ENCODE assay signal across 13 cellular contexts in the genomic region with DNA sequence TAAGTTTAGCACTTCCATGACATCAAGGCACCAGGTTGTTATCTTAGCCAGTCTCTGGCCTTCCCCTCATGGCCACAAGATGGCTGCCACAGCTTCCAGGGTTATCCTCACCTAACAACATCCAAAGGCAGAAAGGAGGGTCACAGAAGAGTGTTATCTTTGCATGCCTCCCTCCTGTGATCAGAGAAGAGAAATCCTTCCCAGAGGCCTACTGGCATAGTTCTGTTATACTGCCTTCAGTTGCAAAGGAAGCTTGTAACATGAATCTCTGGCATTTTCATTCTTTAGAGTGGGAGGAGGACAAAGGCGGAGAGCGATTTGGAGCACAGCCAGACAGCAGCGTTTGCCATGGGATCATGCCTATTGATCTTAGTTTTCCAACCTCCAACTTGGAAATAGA.
A peak's percentile ranks its signal among the peaks of the same experiment; 100 is the strongest.
DNase-seq lines count a peak whose midpoint lies in the region; TF ChIP-seq lines count a peak whose summit lies in the region.
"Had no signal": no experiment of that assay in that cellular context is flagged by ENCODE, and none has a peak within 500 bp of the region (broad histone marks: within the 10 kb centered on the region; RNA-seq: fewer than 3 reads in every experiment).

No MANE protein-coding gene starts in this region.

- peak; percentile 38 for TF ChIP-seq CTCF in AG04450 (IDR thresholded peaks at IDR 0.05; ENCODE audit: low read depth, low read length)
- TF ChIP-seq CTCF in HFF-Myc (IDR thresholded peaks at IDR 0.05; ENCODE audit: low read depth, low read length, missing control alignments): peak; percentile 20

- H3K9ac ChIP-seq in adipocyte (ENCODE audit: low read length) (no peak overlapping the region), Karpas-422 (ENCODE audit: low read length) (no peak overlapping the region)
- H3K9ac ChIP-seq: BLaER1 had no signal

- DNase-seq in AG04450 (ENCODE audit: low read depth, low spot score) (peak; percentile 3), HFF-Myc (ENCODE audit: extremely low read depth, low read depth) (peak; percentile 50), adipocyte (ENCODE audit: low read depth) (peak; percentile 78), iris pigment epithelial cell (ENCODE audit: low read depth) (peak; percentile 67), Karpas-422 (no peak), RKO (ENCODE audit: low spot score) (no peak), KG1 (lab: John Stamatoyannopoulos, UW) (no peak)
- no peak for DNase-seq in stimulated activated naive CD4-positive, alpha-beta T cell treated with Interleukin-2 at 50 U/mL for 16 hours (lab: John Stamatoyannopoulos, UW)
- DNase-seq: activated CD8-positive, alpha-beta memory T cell treated with anti-CD3 and anti-CD28 coated beads, Interleukin-2, amount 50 U/mL, for 48 hours; NCI-H510A; psoas muscle; T-helper 2 cell had no signal

- H3K4me1 ChIP-seq in adipocyte (ENCODE audit: control insufficient read depth, insufficient read depth, low read length) (peaks cover 2% of the 10 kb centered on the region), Karpas-422 (ENCODE audit: low read length) (no peaks in the 10 kb centered on the region)
- H3K4me1 ChIP-seq: BLaER1, psoas muscle had no signal

- no peak overlapping the region for H3K27ac ChIP-seq in AG04450 (ENCODE audit: low read depth, low read length)
- no peak overlapping the region for H3K27ac ChIP-seq in Karpas-422 (ENCODE audit: low read length)
- H3K27ac ChIP-seq: BLaER1, psoas muscle had no signal

- no peak overlapping the region for H3K4me2 ChIP-seq in Karpas-422 (ENCODE audit: low read depth, low read length, poor library complexity, severe bottlenecking)
- H3K4me2 ChIP-seq: BLaER1 had no signal

- no peaks in the 10 kb centered on the region for H3K36me3 ChIP-seq in adipocyte (ENCODE audit: control insufficient read depth, insufficient read depth, low read length, severe bottlenecking)
- no peaks in the 10 kb centered on the region for H3K36me3 ChIP-seq in Karpas-422 (ENCODE audit: insufficient read depth, low read length)
- H3K36me3 ChIP-seq: BLaER1 had no signal

- H2AFZ ChIP-seq in Karpas-422 (ENCODE audit: low read length): no peak overlapping the region

- H3K27me3 ChIP-seq in AG04450 (ENCODE audit: control insufficient read depth, insufficient read depth, low read length): no peaks in the 10 kb centered on the region
- no peaks in the 10 kb centered on the region for H3K27me3 ChIP-seq in adipocyte (replicated peaks; ENCODE audit: control insufficient read depth, insufficient read depth, low read length)
- H3K27me3 ChIP-seq in Karpas-422 (ENCODE audit: low read length): no peaks in the 10 kb centered on the region
- H3K27me3 ChIP-seq: BLaER1 had no signal

- H3K79me2 ChIP-seq in Karpas-422 (ENCODE audit: low read length): no peaks in the 10 kb centered on the region

- H3K9me3 ChIP-seq in AG04450 (ENCODE audit: control insufficient read depth, insufficient read depth, low read length) (no peaks in the 10 kb centered on the region), adipocyte (ENCODE audit: control insufficient read depth, low read length) (no peaks in the 10 kb centered on the region), Karpas-422 (ENCODE audit: low read length) (no peaks in the 10 kb centered on the region)
- H3K9me3 ChIP-seq: psoas muscle had no signal

- H4K20me1 ChIP-seq in Karpas-422 (ENCODE audit: insufficient read depth, low read depth, low read length): no peaks in the 10 kb centered on the region
- H4K20me1 ChIP-seq: BLaER1 had no signal

- H3K9me2 ChIP-seq in Karpas-422 (replicated peaks; ENCODE audit: insufficient read depth, low read length): no peaks in the 10 kb centered on the region

- no peak overlapping the region for H3K4me3 ChIP-seq in AG04450 (ENCODE audit: low read depth, low read length)
- no peak overlapping the region for H3K4me3 ChIP-seq in HFF-Myc (replicated peaks; ENCODE audit: low read depth, low read length)
- no peak overlapping the region for H3K4me3 ChIP-seq in adipocyte (ENCODE audit: low read length)
- no peak overlapping the region for H3K4me3 ChIP-seq in Karpas-422 (ENCODE audit: low read length)
- H3K4me3 ChIP-seq: BLaER1, psoas muscle had no signal

- CTCF ChIA-PET in AG04450 (lab: Charles Lee): no interaction called here

- POLR2A ChIA-PET in AG04450 (lab: Yijun Ruan, JAX): no interaction called here

Comparison
In these comparisons a context has a peak if more than half of its experiments do, and no peak if none do; other contexts are left out.
1. DNase-seq: peak in AG04450 (single experiment), HFF-Myc (single experiment), adipocyte (single experiment) and iris pigment epithelial cell (single experiment); none in stimulated activated naive CD4-positive, alpha-beta T cell treated with Interleukin-2 at 50 U/mL for 16 hours (single experiment), Karpas-422 (single experiment), RKO (single experiment) and KG1 (single experiment).